8 cellular contexts compared by ENCODE assay signal in genomic region chr11:75668508-75669297, GRCh38. TPM values are rescaled to one million over a fixed set of nuclear protein-coding genes. Genes with fewer than 3 reads are reported as not detected.
DNase-seq lines count a peak whose midpoint lies in the region; ATAC-seq and TF ChIP-seq lines count a peak whose summit lies in the region.

TSS of gene MAP6 (minus strand) at chr11:75669038. CDS start at chr11:75668369, 669 bp downstream.

- peaks cover 92% of the 10 kb centered on the region for H3K27me3 ChIP-seq in cardiac muscle cell
- no peaks in the 10 kb centered on the region for H3K27me3 ChIP-seq in ovary

- H3K9me3 ChIP-seq in cardiac muscle cell (ENCODE audit: low read depth) (no peaks in the 10 kb centered on the region), ovary (no peaks in the 10 kb centered on the region)

- TF ChIP-seq POLR2A in ovary (IDR thresholded peaks at IDR 0.05), result no peak

- no peak for TF ChIP-seq EP300 in ovary (IDR thresholded peaks at IDR 0.05)

- no peaks in the 10 kb centered on the region for H3K4me1 ChIP-seq in cardiac muscle cell (ENCODE audit: low read depth)
- H3K4me1 ChIP-seq in ovary (ENCODE audit: insufficient read depth), result peaks cover 8% of the 10 kb centered on the region

- peak; percentile 24 for DNase-seq in ELR (ENCODE audit: low read depth)
- peak; percentile 83 for DNase-seq in NCI-H146 treated with DMSO at 0.1 percent for 48 hours (lab: John Stamatoyannopoulos, UW; ENCODE audit: unreplicated experiment)
- DNase-seq in activated naive CD4-positive, alpha-beta T cell treated with anti-CD3 and anti-CD28 coated beads, Interleukin-2, amount 50 U/mL, for 16 hours, result peak; percentile 15
- peak in 1 of 2 donors; percentile 45 for DNase-seq in cardiac muscle cell (ENCODE audit: low read depth in 1 of 2, low spot score in 1 of 2)
- peak in 2 of 5 donors; percentile 33 to 45 for DNase-seq in ovary
- no peak for DNase-seq in OCI-M2 (lab: John Stamatoyannopoulos, UW; ENCODE audit: unreplicated experiment)

- 2 to 3% (median 3%) methylated on average over 65 to 67 of the region's 67 CpGs for WGBS in ovary, 3 donors

- intact Hi-C loops in ovary (cut with DNase I), result loop anchor here in 2 of 4 donors (10.0 kb wide), 1 partner anchor 124 kb away; no protein-coding TSS in a partner anchor

- TF ChIP-seq CTCF in cardiac muscle cell (IDR thresholded peaks at IDR 0.05; ENCODE audit: low read depth, low read length) (no peak), ovary (IDR thresholded peaks at IDR 0.05) (no peak)

- H3K27ac ChIP-seq in cardiac muscle cell (no peak within 1 kb of the TSS), ovary (no peak within 1 kb of the TSS)

- H3K36me3 ChIP-seq in cardiac muscle cell, result no peaks in the 10 kb centered on the region
- no peaks in the 10 kb centered on the region for H3K36me3 ChIP-seq in ovary

- ATAC-seq in HG02840 (IDR thresholded peaks at IDR 0.05; ENCODE audit: low FRiP score, unreplicated experiment) (no peak), GM21737 (IDR thresholded peaks at IDR 0.05; ENCODE audit: unreplicated experiment) (no peak)

- peak within 1 kb of the TSS; percentile 48 for H3K4me3 ChIP-seq in cardiac muscle cell
- peak within 1 kb of the TSS; percentile 35 for H3K4me3 ChIP-seq in ovary

RNA-seq across cellular contexts. Expression of gene MAP6, which starts in this region (rescaled TPM):
- total RNA-seq in cardiac muscle cell (2.9 and 3.8 TPM in 2 replicates), ovary (10 to 100 TPM in 3 of 7 donors, 1 to 10 TPM in 4; 2.1 to 18.7 (median 8.8) TPM)
- polyA plus RNA-seq in cardiac muscle cell (2.7 and 5.6 TPM in 2 replicates), ovary (10 to 100 TPM in 1 of 2 donors, 1 to 10 TPM in 1; 6.0 to 17.6 TPM)
